19 cellular contexts compared by ENCODE assay signal in the genomic region with DNA sequence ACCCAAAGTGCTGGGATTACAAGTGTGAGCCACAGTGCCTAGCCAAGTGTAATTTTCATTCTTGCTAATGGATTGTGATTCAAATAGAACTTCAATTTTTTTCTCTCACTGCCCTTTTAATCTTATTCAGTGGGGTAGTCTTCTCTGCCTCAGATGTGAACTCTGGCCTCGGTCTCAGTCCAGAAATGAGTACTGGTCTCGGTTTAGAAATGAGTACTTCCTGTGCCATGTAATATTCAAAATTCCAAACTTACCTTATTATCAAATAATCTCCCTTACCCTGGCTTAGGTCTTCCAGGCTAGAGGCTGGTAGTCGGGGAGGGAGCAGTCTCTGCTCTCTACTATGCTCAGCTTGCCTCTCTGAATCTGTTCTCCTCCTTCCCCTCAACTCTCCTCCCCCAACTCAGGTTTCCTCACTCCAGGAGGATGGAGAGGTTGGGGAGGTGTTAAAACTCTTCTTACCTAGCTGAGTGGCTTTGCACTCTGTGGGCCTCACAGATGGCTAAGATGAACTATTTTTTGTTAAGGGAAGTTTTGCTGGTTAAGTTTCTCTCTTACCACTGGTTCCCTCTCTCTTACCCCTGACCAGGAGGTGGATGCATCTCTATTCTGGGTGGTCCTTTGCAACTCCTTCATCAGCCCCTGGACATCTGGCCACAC. TPM values are rescaled to one million over a fixed set of nuclear protein-coding genes. Genes with fewer than 3 reads are reported as not detected.
A peak's percentile ranks its signal among the peaks of the same experiment; 100 is the strongest.
DNase-seq lines count a peak whose midpoint lies in the region; ATAC-seq and TF ChIP-seq lines count a peak whose summit lies in the region.
"Had no signal": no experiment of that assay in that cellular context is flagged by ENCODE, and none has a peak within 500 bp of the region (broad histone marks: within the 10 kb centered on the region; RNA-seq: fewer than 3 reads in every experiment).

No MANE protein-coding gene starts in this region.

- H3K36me3 Mint-ChIP-seq in activated naive CD4-positive, alpha-beta T cell treated with anti-CD3 and anti-CD28 coated beads, Interleukin-2, amount 50 U/mL, for 72 hours: no peaks in the 10 kb centered on the region
- no peaks in the 10 kb centered on the region for H3K36me3 Mint-ChIP-seq in activated naive CD4-positive, alpha-beta T cell treated with anti-CD3 and anti-CD28 coated beads, Interleukin-2, amount 10 ng/mL, durations not matched to agents 7 days and 5 days
- H3K36me3 Mint-ChIP-seq in CD8-positive, alpha-beta T cell: no peaks in the 10 kb centered on the region
- H3K36me3 Mint-ChIP-seq: activated naive CD4-positive, alpha-beta T cell treated with anti-CD3 and anti-CD28 coated beads, Interleukin-2, amount 50 U/mL, for 24 hours had no signal

- H3K27me3 Mint-ChIP-seq in activated naive CD4-positive, alpha-beta T cell treated with anti-CD3 and anti-CD28 coated beads, Interleukin-2, amount 10 ng/mL, durations not matched to agents 7 days and 5 days: peaks cover 25% of the 10 kb centered on the region
- peaks cover 20% of the 10 kb centered on the region for H3K27me3 Mint-ChIP-seq in stimulated activated naive CD8-positive, alpha-beta T cell treated with anti-CD3 and anti-CD28 coated beads, Interleukin-15, amount 100 ng/mL, for 72 hours
- peaks cover 14% of the 10 kb centered on the region for H3K27me3 Mint-ChIP-seq in CD8-positive, alpha-beta T cell (ENCODE audit: low read depth)

- H3K79me2 ChIP-seq in PC-9 (ENCODE audit: low read depth): no peaks in the 10 kb centered on the region

- H3K4me1 Mint-ChIP-seq in activated naive CD4-positive, alpha-beta T cell treated with anti-CD3 and anti-CD28 coated beads, Interleukin-2, amount 10 ng/mL, durations not matched to agents 7 days and 5 days: no peaks in the 10 kb centered on the region
- H3K4me1 Mint-ChIP-seq in stimulated activated naive CD8-positive, alpha-beta T cell treated with anti-CD3 and anti-CD28 coated beads, Interleukin-15, amount 100 ng/mL, for 72 hours: peaks cover 10% of the 10 kb centered on the region
- H3K4me1 Mint-ChIP-seq in CD8-positive, alpha-beta T cell (ENCODE audit: low read depth): no peaks in the 10 kb centered on the region
- H3K4me1 Mint-ChIP-seq: activated naive CD4-positive, alpha-beta T cell treated with anti-CD3 and anti-CD28 coated beads, Interleukin-2, amount 50 U/mL, for 24 hours had no signal

- peak; percentile 81 to 89 for ATAC-seq in activated naive CD4-positive, alpha-beta T cell treated with anti-CD3 and anti-CD28 coated beads, Interleukin-2, amount 50 U/mL, for 72 hours
- peak; percentile 59 for ATAC-seq in HG02798 (IDR thresholded peaks at IDR 0.05; ENCODE audit: poor library complexity, unreplicated experiment)
- ATAC-seq in stimulated activated naive CD8-positive, alpha-beta T cell treated with anti-CD3 and anti-CD28 coated beads, Interleukin-15, amount 100 ng/mL, for 72 hours: peak; percentile 82
- no peak for ATAC-seq in CD8-positive, alpha-beta T cell

- no peaks in the 10 kb centered on the region for H3K36me3 ChIP-seq in PC-9 (ENCODE audit: low read depth)
- no peaks in the 10 kb centered on the region for H3K36me3 ChIP-seq in CD8-positive, alpha-beta T cell (ENCODE audit: insufficient read depth, low read length)
- H3K36me3 ChIP-seq: upper lobe of left lung had no signal

- H3K4me3 ChIP-seq in PC-9: no peak overlapping the region
- H3K4me3 ChIP-seq in CD8-positive, alpha-beta T cell (ENCODE audit: low read depth, low read length): no peak overlapping the region
- H3K4me3 ChIP-seq: upper lobe of left lung had no signal

- peak overlapping the region; percentile 49 for H3K4me2 ChIP-seq in PC-9

- no peak overlapping the region for H3K4me3 Mint-ChIP-seq in activated naive CD4-positive, alpha-beta T cell treated with anti-CD3 and anti-CD28 coated beads, Interleukin-2, amount 10 ng/mL, durations not matched to agents 7 days and 5 days
- no peak overlapping the region for H3K4me3 Mint-ChIP-seq in stimulated activated naive CD8-positive, alpha-beta T cell treated with anti-CD3 and anti-CD28 coated beads, Interleukin-15, amount 100 ng/mL, for 72 hours
- H3K4me3 Mint-ChIP-seq in CD8-positive, alpha-beta T cell: no peak overlapping the region
- H3K4me3 Mint-ChIP-seq: activated naive CD4-positive, alpha-beta T cell treated with anti-CD3 and anti-CD28 coated beads, Interleukin-2, amount 50 U/mL, for 24 hours had no signal

- peaks cover 33% of the 10 kb centered on the region for H3K4me1 ChIP-seq in PC-9 (replicated peaks; ENCODE audit: insufficient read depth)
- no peaks in the 10 kb centered on the region for H3K4me1 ChIP-seq in CD8-positive, alpha-beta T cell (ENCODE audit: insufficient read depth, low read length)

- no peaks in the 10 kb centered on the region for H3K9me3 ChIP-seq in PC-9 (ENCODE audit: insufficient read depth, low read depth)
- H3K9me3 ChIP-seq in CD8-positive, alpha-beta T cell (ENCODE audit: low read length): no peaks in the 10 kb centered on the region
- H3K9me3 ChIP-seq: upper lobe of left lung had no signal

- intact Hi-C loops in PC-9 (cut with micrococcal nuclease; ENCODE audit: unreplicated experiment): loop anchor here (1.0 kb wide), 1 partner anchor 13 kb away; no protein-coding TSS in a partner anchor
- intact Hi-C loops in CD8-positive, alpha-beta T cell (cut with DNase I, micrococcal nuclease): no loop called here

- POLR2A ChIA-PET in PC-9 (lab: Charles Lee; ENCODE audit: unreplicated experiment): interaction anchor here (0.7 kb wide), 1 partner anchor 21 kb away, joined by 5 read pairs; no protein-coding TSS in a partner anchor
- POLR2A ChIA-PET in CD8-positive, alpha-beta T cell (lab: Charles Lee): interaction anchor here (1.0 kb wide), 1 partner anchor 417 kb away, joined by 3 read pairs; no protein-coding TSS in a partner anchor

- H3K27me3 ChIP-seq in PC-9 (ENCODE audit: insufficient read depth, low read depth): no peaks in the 10 kb centered on the region
- no peaks in the 10 kb centered on the region for H3K27me3 ChIP-seq in CD8-positive, alpha-beta T cell (ENCODE audit: insufficient read depth, low read length)
- H3K27me3 ChIP-seq: upper lobe of left lung had no signal

- CTCF ChIA-PET in activated naive CD4-positive, alpha-beta T cell treated with anti-CD3 and anti-CD28 coated beads, Interleukin-2, amount 10 ng/mL, durations not matched to agents 7 days and 5 days (lab: Charles Lee): interaction anchor here (1.0 kb wide), 1 partner anchor 48 kb away, joined by 6 read pairs; no protein-coding TSS in a partner anchor
- CTCF ChIA-PET in PC-9 (lab: Charles Lee): interaction anchor here (0.6 to 1.1 kb wide), 3 partner anchors 13 to 417 kb away, joined by 3 to 4 read pairs (median 4); a partner anchor contains a TSS
- CTCF ChIA-PET in CD8-positive, alpha-beta T cell (lab: Charles Lee): interaction anchor here (1.3 kb wide), 1 partner anchor 13 kb away, joined by 4 read pairs; a partner anchor contains a TSS

- H3K9me3 Mint-ChIP-seq in activated naive CD4-positive, alpha-beta T cell treated with anti-CD3 and anti-CD28 coated beads, Interleukin-2, amount 50 U/mL, for 72 hours: no peaks in the 10 kb centered on the region
- H3K9me3 Mint-ChIP-seq in activated naive CD4-positive, alpha-beta T cell treated with anti-CD3 and anti-CD28 coated beads, Interleukin-2, amount 10 ng/mL, durations not matched to agents 7 days and 5 days: no peaks in the 10 kb centered on the region
- no peaks in the 10 kb centered on the region for H3K9me3 Mint-ChIP-seq in stimulated activated naive CD8-positive, alpha-beta T cell treated with anti-CD3 and anti-CD28 coated beads, Interleukin-15, amount 100 ng/mL, for 72 hours
- no peaks in the 10 kb centered on the region for H3K9me3 Mint-ChIP-seq in CD8-positive, alpha-beta T cell
- H3K9me3 Mint-ChIP-seq: activated naive CD4-positive, alpha-beta T cell treated with anti-CD3 and anti-CD28 coated beads, Interleukin-2, amount 50 U/mL, for 24 hours had no signal

- BruUV-seq in PC-9 (replicated peaks; lab: Mats Ljungman, UMichigan): TSS peak; percentile 28

- TF ChIP-seq CTCF in PC-9 (conservative IDR thresholded peaks at IDR 0.05): no peak
- no peak for TF ChIP-seq CTCF in CD8-positive, alpha-beta T cell (IDR thresholded peaks at IDR 0.05)

- H2AFZ ChIP-seq in PC-9: no peak overlapping the region

- H3F3A ChIP-seq in PC-9 (ENCODE audit: insufficient read depth, low read depth): peaks cover 15% of the 10 kb centered on the region; the same call in 1 of the 2 replicates

- no peaks in the 10 kb centered on the region for H3K9me2 ChIP-seq in PC-9 (ENCODE audit: insufficient read depth)

- H4K20me1 ChIP-seq in PC-9 (ENCODE audit: insufficient read depth): no peaks in the 10 kb centered on the region

- DNase-seq in activated naive CD4-positive, alpha-beta T cell treated with anti-CD3 and anti-CD28 coated beads, Interleukin-2, amount 50 U/mL, for 72 hours (ENCODE audit: low spot score in 2 of 2): no peak
- DNase-seq in activated naive CD4-positive, alpha-beta T cell treated with anti-CD3 and anti-CD28 coated beads, Interleukin-2, amount 10 ng/mL, durations not matched to agents 7 days and 5 days: no peak
- DNase-seq in PC-9 (no peak), DMS153 treated with DMSO at 0.1 percent for 48 hours (lab: John Stamatoyannopoulos, UW; ENCODE audit: unreplicated experiment) (no peak), foreskin melanocyte (no peak)
- no peak for DNase-seq in stimulated activated naive CD8-positive, alpha-beta T cell treated with anti-CD3 and anti-CD28 coated beads, Interleukin-15, amount 100 ng/mL, for 72 hours
- no peak for DNase-seq in CD8-positive, alpha-beta T cell
- DNase-seq: ACHN, HCEC 1CT, KG1, NCI-H524, T-helper 9 cell had no signal

- peak overlapping the region; percentile 1 to 19 for H3K27ac Mint-ChIP-seq in activated naive CD4-positive, alpha-beta T cell treated with anti-CD3 and anti-CD28 coated beads, Interleukin-2, amount 50 U/mL, for 72 hours
- H3K27ac Mint-ChIP-seq in activated naive CD4-positive, alpha-beta T cell treated with anti-CD3 and anti-CD28 coated beads, Interleukin-2, amount 10 ng/mL, durations not matched to agents 7 days and 5 days: no peak overlapping the region
- H3K27ac Mint-ChIP-seq in stimulated activated naive CD8-positive, alpha-beta T cell treated with anti-CD3 and anti-CD28 coated beads, Interleukin-15, amount 100 ng/mL, for 72 hours: peak overlapping the region; percentile 5 to 83
- H3K27ac Mint-ChIP-seq in CD8-positive, alpha-beta T cell: no peak overlapping the region
- H3K27ac Mint-ChIP-seq: activated naive CD4-positive, alpha-beta T cell treated with anti-CD3 and anti-CD28 coated beads, Interleukin-2, amount 50 U/mL, for 24 hours had no signal

- no peak overlapping the region for H3K27ac ChIP-seq in PC-9
- H3K27ac ChIP-seq in CD8-positive, alpha-beta T cell (ENCODE audit: low read depth, low read length): no peak overlapping the region
- H3K27ac ChIP-seq: upper lobe of left lung had no signal

RNA-seq across cellular contexts. Expression of a gene that starts 4.8 kb away (rescaled TPM):
- total RNA-seq in activated naive CD4-positive, alpha-beta T cell treated with anti-CD3 and anti-CD28 coated beads, Interleukin-2, amount 50 U/mL, for 72 hours: not detected
- total RNA-seq in PC-9 (2021): 0.58 and 0.94 TPM in 2 replicates
- total RNA-seq in CD8-positive, alpha-beta T cell: not detected
- total RNA-seq: activated CD8-positive, alpha-beta memory T cell treated with anti-CD3 and anti-CD28 coated beads for 36 hours; cardiac septum; glomerular endothelial cell; pulmonary artery endothelial cell had no signal

RNA-seq across cellular contexts. Expression of a gene that starts 13.4 kb away (rescaled TPM):
- total RNA-seq in activated naive CD4-positive, alpha-beta T cell treated with anti-CD3 and anti-CD28 coated beads, Interleukin-2, amount 50 U/mL, for 72 hours: not detected
- 22.9 and 23.4 TPM in 2 replicates for total RNA-seq in PC-9 (2021)
- total RNA-seq in CD8-positive, alpha-beta T cell: not detected
- total RNA-seq: cardiac septum, pulmonary artery endothelial cell had no signal

RNA-seq across cellular contexts. Expression of a gene that starts 33.5 kb away (rescaled TPM):
- 100 to 1,000 TPM; 391 to 559 TPM for total RNA-seq in activated naive CD4-positive, alpha-beta T cell treated with anti-CD3 and anti-CD28 coated beads, Interleukin-2, amount 50 U/mL, for 72 hours
- total RNA-seq in PC-9 (2021): 473 and 481 TPM in 2 replicates
- 100 to 1,000 TPM; 235 to 238 TPM for total RNA-seq in CD8-positive, alpha-beta T cell

RNA-seq across cellular contexts. Expression of a gene that starts 58.9 kb away (rescaled TPM):
- 1 to 10 TPM; 1.2 to 2.8 TPM for total RNA-seq in activated naive CD4-positive, alpha-beta T cell treated with anti-CD3 and anti-CD28 coated beads, Interleukin-2, amount 50 U/mL, for 72 hours
- 8.2 and 9.3 TPM in 2 replicates for total RNA-seq in PC-9 (2021)
- 1 to 10 TPM; 4.9 to 7.1 TPM for total RNA-seq in CD8-positive, alpha-beta T cell

Comparison
In these comparisons a context has a peak if more than half of its experiments do, and no peak if none do; other contexts are left out.
1. H3K27ac Mint-ChIP-seq: peak in activated naive CD4-positive, alpha-beta T cell treated with anti-CD3 and anti-CD28 coated beads, Interleukin-2, amount 50 U/mL, for 72 hours (2 of 2) and stimulated activated naive CD8-positive, alpha-beta T cell treated with anti-CD3 and anti-CD28 coated beads, Interleukin-15, amount 100 ng/mL, for 72 hours (2 of 2); none in activated naive CD4-positive, alpha-beta T cell treated with anti-CD3 and anti-CD28 coated beads, Interleukin-2, amount 10 ng/mL, durations not matched to agents 7 days and 5 days (single experiment) and CD8-positive, alpha-beta T cell (single experiment).
2. RNA of a gene that starts 13.4 kb away (total RNA-seq): 22.9 to 23.4 TPM in PC-9; not detected in activated naive CD4-positive, alpha-beta T cell treated with anti-CD3 and anti-CD28 coated beads, Interleukin-2, amount 50 U/mL, for 72 hours and not detected in CD8-positive, alpha-beta T cell; every median in the first group is over 10 times any median in the second.